In the genomic region with DNA sequence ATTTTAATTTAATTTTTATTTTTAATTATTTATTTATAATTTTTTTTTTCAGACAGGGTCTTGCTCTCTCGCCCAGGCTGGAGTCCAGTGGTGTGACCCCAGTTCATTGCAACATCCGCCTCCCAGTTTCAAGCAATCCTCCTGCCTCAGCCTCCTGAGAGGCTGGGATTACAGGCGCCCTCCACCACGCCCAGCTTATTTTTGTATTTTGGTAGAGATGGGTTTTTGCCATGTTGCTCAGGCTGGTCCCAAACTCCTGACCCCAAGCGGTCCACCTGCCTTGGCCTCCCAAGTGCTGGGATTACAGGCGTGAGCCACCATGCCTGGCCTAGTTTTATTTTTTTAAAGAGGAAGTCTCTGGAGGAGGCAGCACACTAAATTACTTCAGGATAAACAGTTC, we compare ENCODE assay signal across 1 cellular context.
TF ChIP-seq lines count a peak whose summit lies in the region.

No MANE protein-coding gene starts in this region.

TF ChIP-seq in GM23338, 12 proteins besides CTCF, POLR2A, EP300 and RAD21 (continued from another document):
- TF ChIP-seq POLR2AphosphoS5 (IDR thresholded peaks at IDR 0.05; ENCODE audit: low read depth) (no peak), NANOG (IDR thresholded peaks at IDR 0.05; ENCODE audit: borderline replicate concordance) (no peak), JUNB (IDR thresholded peaks at IDR 0.05; ENCODE audit: unreplicated experiment) (no peak), EZH2 (IDR thresholded peaks at IDR 0.05; ENCODE audit: low read depth, unreplicated experiment) (no peak), ZNF331 (CRISPR knock-in tag; IDR thresholded peaks at IDR 0.05; ENCODE audit: low read depth) (no peak), ZNF114 (CRISPR knock-in tag; IDR thresholded peaks at IDR 0.05) (no peak), EZH2phosphoT487 (IDR thresholded peaks at IDR 0.05; ENCODE audit: unreplicated experiment) (no peak)
- TF ChIP-seq, protein P1, sequence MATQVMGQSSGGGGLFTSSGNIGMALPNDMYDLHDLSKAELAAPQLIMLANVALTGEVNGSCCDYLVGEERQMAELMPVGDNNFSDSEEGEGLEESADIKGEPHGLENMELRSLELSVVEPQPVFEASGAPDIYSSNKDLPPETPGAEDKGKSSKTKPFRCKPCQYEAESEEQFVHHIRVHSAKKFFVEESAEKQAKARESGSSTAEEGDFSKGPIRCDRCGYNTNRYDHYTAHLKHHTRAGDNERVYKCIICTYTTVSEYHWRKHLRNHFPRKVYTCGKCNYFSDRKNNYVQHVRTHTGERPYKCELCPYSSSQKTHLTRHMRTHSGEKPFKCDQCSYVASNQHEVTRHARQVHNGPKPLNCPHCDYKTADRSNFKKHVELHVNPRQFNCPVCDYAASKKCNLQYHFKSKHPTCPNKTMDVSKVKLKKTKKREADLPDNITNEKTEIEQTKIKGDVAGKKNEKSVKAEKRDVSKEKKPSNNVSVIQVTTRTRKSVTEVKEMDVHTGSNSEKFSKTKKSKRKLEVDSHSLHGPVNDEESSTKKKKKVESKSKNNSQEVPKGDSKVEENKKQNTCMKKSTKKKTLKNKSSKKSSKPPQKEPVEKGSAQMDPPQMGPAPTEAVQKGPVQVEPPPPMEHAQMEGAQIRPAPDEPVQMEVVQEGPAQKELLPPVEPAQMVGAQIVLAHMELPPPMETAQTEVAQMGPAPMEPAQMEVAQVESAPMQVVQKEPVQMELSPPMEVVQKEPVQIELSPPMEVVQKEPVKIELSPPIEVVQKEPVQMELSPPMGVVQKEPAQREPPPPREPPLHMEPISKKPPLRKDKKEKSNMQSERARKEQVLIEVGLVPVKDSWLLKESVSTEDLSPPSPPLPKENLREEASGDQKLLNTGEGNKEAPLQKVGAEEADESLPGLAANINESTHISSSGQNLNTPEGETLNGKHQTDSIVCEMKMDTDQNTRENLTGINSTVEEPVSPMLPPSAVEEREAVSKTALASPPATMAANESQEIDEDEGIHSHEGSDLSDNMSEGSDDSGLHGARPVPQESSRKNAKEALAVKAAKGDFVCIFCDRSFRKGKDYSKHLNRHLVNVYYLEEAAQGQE (IDR thresholded peaks at IDR 0.05; ENCODE audit: unreplicated experiment) = no peak
- TF ChIP-seq, protein P2, sequence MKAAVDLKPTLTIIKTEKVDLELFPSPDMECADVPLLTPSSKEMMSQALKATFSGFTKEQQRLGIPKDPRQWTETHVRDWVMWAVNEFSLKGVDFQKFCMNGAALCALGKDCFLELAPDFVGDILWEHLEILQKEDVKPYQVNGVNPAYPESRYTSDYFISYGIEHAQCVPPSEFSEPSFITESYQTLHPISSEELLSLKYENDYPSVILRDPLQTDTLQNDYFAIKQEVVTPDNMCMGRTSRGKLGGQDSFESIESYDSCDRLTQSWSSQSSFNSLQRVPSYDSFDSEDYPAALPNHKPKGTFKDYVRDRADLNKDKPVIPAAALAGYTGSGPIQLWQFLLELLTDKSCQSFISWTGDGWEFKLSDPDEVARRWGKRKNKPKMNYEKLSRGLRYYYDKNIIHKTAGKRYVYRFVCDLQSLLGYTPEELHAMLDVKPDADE (IDR thresholded peaks at IDR 0.05) = no peak
TF ChIP-seq in GM23338: peak in this region for 0.
